ENCODE assay signal across 19 cellular contexts in genomic region chr20:63312268-63312667, GRCh38. TPM values are rescaled to one million over a fixed set of nuclear protein-coding genes. Genes with fewer than 3 reads are reported as not detected.
DNase-seq lines count a peak whose midpoint lies in the region; ATAC-seq, FAIRE-seq and TF ChIP-seq lines count a peak whose summit lies in the region.
"Had no signal": no experiment of that assay in that cellular context is flagged by ENCODE, and none has a peak within 500 bp of the region (broad histone marks: within the 10 kb centered on the region; RNA-seq: fewer than 3 reads in every experiment).

No MANE protein-coding gene starts in this region.

- H4K20me1 ChIP-seq in BLaER1 = no peaks in the 10 kb centered on the region
- H4K20me1 ChIP-seq in BLaER1 treated with 17β-estradiol and CSF1 and Interleukin-3, amounts not matched to agents 10 nM and 100 nM = peaks cover 0 to 28% (median 0%) of the 10 kb centered on the region in 11 experiments; a peak in 9 of 22 replicates

- POLR2A ChIA-PET in CD8-positive, alpha-beta T cell (lab: Charles Lee) = no interaction called here

- DNase-seq in kidney = peak; percentile 54
- peak; percentile 4 to 28 for DNase-seq in psoas muscle
- DNase-seq in CD8-positive, alpha-beta T cell = no peak
- DNase-seq: BE2C, Calu3, DMS153, DMS79 treated with DMSO at 0.1 percent for 48 hours, GDM1, HFFc6 had no signal

- no peak for FAIRE-seq in kidney (lab: Jason Lieb, UNC)
- FAIRE-seq: A549, GM12892, GM19239, H1, K562 had no signal

- intact Hi-C loops in kidney (cut with DNase I) = no loop called here
- intact Hi-C loops in psoas muscle (cut with DNase I) = no loop called here
- intact Hi-C loops in CD8-positive, alpha-beta T cell (cut with DNase I, micrococcal nuclease) = no loop called here

- TF ChIP-seq CTCF in kidney (IDR thresholded peaks at IDR 0.05; ENCODE audit: borderline replicate concordance, extremely low read depth, insufficient read depth) (no peak), psoas muscle (IDR thresholded peaks at IDR 0.05) (no peak)
- no peak for TF ChIP-seq CTCF in CD8-positive, alpha-beta T cell (IDR thresholded peaks at IDR 0.05)

- ATAC-seq in psoas muscle (no peak), HG02884 (IDR thresholded peaks at IDR 0.05; ENCODE audit: unreplicated experiment) (no peak)
- ATAC-seq in CD8-positive, alpha-beta T cell = no peak
- ATAC-seq: A549, K562 had no signal

- H3K27ac Mint-ChIP-seq in CD8-positive, alpha-beta T cell = no peak overlapping the region
- H3K27ac Mint-ChIP-seq: HFFc6 had no signal

- H3K36me3 Mint-ChIP-seq in CD8-positive, alpha-beta T cell = no peaks in the 10 kb centered on the region

- H3K9me3 Mint-ChIP-seq in CD8-positive, alpha-beta T cell = no peaks in the 10 kb centered on the region
- H3K9me3 Mint-ChIP-seq: HFFc6 had no signal

- CTCF ChIA-PET in CD8-positive, alpha-beta T cell (lab: Charles Lee) = no interaction called here

- peaks cover 10% of the 10 kb centered on the region; the same call in 1 of the 2 replicates for H3K27me3 ChIP-seq in BLaER1
- peaks cover 0 to 14% (median 4%) of the 10 kb centered on the region in 11 experiments; a peak in 8 of 22 replicates for H3K27me3 ChIP-seq in BLaER1 treated with 17β-estradiol and CSF1 and Interleukin-3, amounts not matched to agents 10 nM and 100 nM
- H3K27me3 ChIP-seq in psoas muscle (ENCODE audit: insufficient read depth in 3 of 3, low read length in 2 of 3) = peaks cover 0 to 50% (median 10%) of the 10 kb centered on the region in 3 donors
- no peaks in the 10 kb centered on the region for H3K27me3 ChIP-seq in CD8-positive, alpha-beta T cell (ENCODE audit: insufficient read depth, low read length)

- WGBS in psoas muscle, 3 donors = 34 to 45% (median 40%) methylated on average over 7 to 9 of the region's 9 CpGs

- H3K27me3 Mint-ChIP-seq in CD8-positive, alpha-beta T cell (ENCODE audit: low read depth) = peaks cover 6% of the 10 kb centered on the region

- H3K36me3 ChIP-seq in BLaER1 = no peaks in the 10 kb centered on the region
- no peaks in the 10 kb centered on the region for H3K36me3 ChIP-seq in BLaER1 treated with 17β-estradiol and CSF1 and Interleukin-3, amounts not matched to agents 10 nM and 100 nM
- H3K36me3 ChIP-seq in kidney (ENCODE audit: control insufficient read depth in 1 of 2, insufficient read depth in 2 of 2, low read length in 2 of 2) = no peaks in the 10 kb centered on the region
- H3K36me3 ChIP-seq in psoas muscle (ENCODE audit: insufficient read depth in 1 of 2, low read depth in 1 of 2) = no peaks in the 10 kb centered on the region
- no peaks in the 10 kb centered on the region for H3K36me3 ChIP-seq in CD8-positive, alpha-beta T cell (ENCODE audit: insufficient read depth, low read length)
- H3K36me3 ChIP-seq: BE2C, HAP-1 had no signal

- H3K4me3 Mint-ChIP-seq in CD8-positive, alpha-beta T cell = no peak overlapping the region
- H3K4me3 Mint-ChIP-seq: HFFc6 had no signal

- H3K27ac ChIP-seq in BLaER1 (0 out of 2 replicates have a peak overlapping the region, but pooled peaks have one; percentile 18), kidney (ENCODE audit: low read depth in 2 of 2, low read length in 2 of 2) (no peak overlapping the region), psoas muscle (no peak overlapping the region)
- no peak overlapping the region for H3K27ac ChIP-seq in BLaER1 treated with 17β-estradiol and CSF1 and Interleukin-3, amounts not matched to agents 10 nM and 100 nM
- H3K27ac ChIP-seq in CD8-positive, alpha-beta T cell (ENCODE audit: low read depth, low read length) = no peak overlapping the region
- H3K27ac ChIP-seq: A549 had no signal

- H3K4me3 ChIP-seq in BLaER1 (no peak overlapping the region), kidney (ENCODE audit: low read length in 2 of 2) (no peak overlapping the region), psoas muscle (no peak overlapping the region)
- H3K4me3 ChIP-seq in BLaER1 treated with 17β-estradiol and CSF1 and Interleukin-3, amounts not matched to agents 10 nM and 100 nM = no peak overlapping the region
- H3K4me3 ChIP-seq in CD8-positive, alpha-beta T cell (ENCODE audit: low read depth, low read length) = no peak overlapping the region
- H3K4me3 ChIP-seq: A549, HAP-1, K562 had no signal

- peaks cover 46% of the 10 kb centered on the region for H3K4me1 ChIP-seq in BLaER1
- peaks cover 0 to 44% (median 24%) of the 10 kb centered on the region in 10 experiments; a peak in 15 of 20 replicates for H3K4me1 ChIP-seq in BLaER1 treated with 17β-estradiol and CSF1 and Interleukin-3, amounts not matched to agents 10 nM and 100 nM
- H3K4me1 ChIP-seq in kidney (ENCODE audit: control insufficient read depth in 1 of 2, insufficient read depth in 1 of 2, low read depth in 1 of 2, low read length in 2 of 2) = no peaks in the 10 kb centered on the region
- no peaks in the 10 kb centered on the region for H3K4me1 ChIP-seq in psoas muscle
- no peaks in the 10 kb centered on the region for H3K4me1 ChIP-seq in CD8-positive, alpha-beta T cell (ENCODE audit: insufficient read depth, low read length)
- H3K4me1 ChIP-seq: BE2C, HAP-1 had no signal

- no peaks in the 10 kb centered on the region for H3K4me1 Mint-ChIP-seq in CD8-positive, alpha-beta T cell (ENCODE audit: low read depth)

- H3K9me3 ChIP-seq in BLaER1 = no peaks in the 10 kb centered on the region
- no peaks in the 10 kb centered on the region for H3K9me3 ChIP-seq in BLaER1 treated with 17β-estradiol and CSF1 and Interleukin-3, amounts not matched to agents 10 nM and 100 nM (replicated peaks in 1 of 11)
- H3K9me3 ChIP-seq in kidney (ENCODE audit: control insufficient read depth in 1 of 2, low read length in 2 of 2) = no peaks in the 10 kb centered on the region
- H3K9me3 ChIP-seq in psoas muscle = no peaks in the 10 kb centered on the region
- no peaks in the 10 kb centered on the region for H3K9me3 ChIP-seq in CD8-positive, alpha-beta T cell (ENCODE audit: low read length)
- H3K9me3 ChIP-seq: A549, BE2C, HAP-1 had no signal

- H3K9ac ChIP-seq in BLaER1 (no peak overlapping the region), kidney (ENCODE audit: low read length in 2 of 2) (no peak overlapping the region)
- 0 out of 22 replicates have a peak overlapping the region, but pooled peaks of 1 of the 11 experiments have one; percentile 17 for H3K9ac ChIP-seq in BLaER1 treated with 17β-estradiol and CSF1 and Interleukin-3, amounts not matched to agents 10 nM and 100 nM

- peak overlapping the region; percentile 61 for H3K4me2 ChIP-seq in BLaER1
- peak overlapping the region in 8 of 11 experiments; percentile 36 to 62 (median 55); a peak in 14 of 22 replicates for H3K4me2 ChIP-seq in BLaER1 treated with 17β-estradiol and CSF1 and Interleukin-3, amounts not matched to agents 10 nM and 100 nM
- H3K4me2 ChIP-seq: A549 had no signal

RNA-seq across cellular contexts. Expression of gene COL20A1, which starts 19.3 kb away (rescaled TPM):
- total RNA-seq in kidney (not detected), psoas muscle (not detected)
- polyA plus RNA-seq in kidney (ENCODE audit: insufficient read depth, low read depth, low replicate concordance) (0.58 TPM), psoas muscle (under 1 TPM in 2 of 3 donors, not detected in 1; 0.08 to 0.09 TPM)
- under 1 TPM; 0.11 to 0.22 TPM for total RNA-seq in CD8-positive, alpha-beta T cell
- total RNA-seq: Calu3, K562 had no signal
- polyA plus RNA-seq: AG04450, K562 had no signal

RNA-seq across cellular contexts. Expression of gene ARFGAP1, which starts 39.7 kb away (rescaled TPM):
- 84.3 TPM for total RNA-seq in kidney
- 40.4 TPM for polyA plus RNA-seq in kidney (ENCODE audit: insufficient read depth, low read depth, low replicate concordance)
- 10 to 100 TPM; 19.9 to 42.2 (median 25.5) TPM for total RNA-seq in psoas muscle
- polyA plus RNA-seq in psoas muscle = 10 to 100 TPM; 22.3 to 42.0 (median 30.4) TPM
- 100 to 1,000 TPM; 121 to 123 TPM for total RNA-seq in CD8-positive, alpha-beta T cell

RNA-seq across cellular contexts. Expression of gene CHRNA4, which starts 48.9 kb away (rescaled TPM):
- 0.44 TPM for total RNA-seq in kidney
- 0.67 TPM for polyA plus RNA-seq in kidney (ENCODE audit: insufficient read depth, low read depth, low replicate concordance)
- total RNA-seq in psoas muscle = under 1 TPM in 2 of 4 donors, not detected in 2; 0.24 to 0.41 TPM
- polyA plus RNA-seq in psoas muscle = under 1 TPM in 1 of 3 donors, not detected in 2; 0.01 TPM
- total RNA-seq in CD8-positive, alpha-beta T cell = not detected
- total RNA-seq: Calu3, HFFc6, K562 had no signal
- polyA plus RNA-seq: AG04450, K562 had no signal

RNA-seq across cellular contexts. Expression of gene NKAIN4, which starts 58.0 kb away (rescaled TPM):
- total RNA-seq in kidney (29.7 TPM), psoas muscle (not detected)
- polyA plus RNA-seq in kidney (ENCODE audit: insufficient read depth, low read depth, low replicate concordance) (107 TPM), psoas muscle (not detected)
- not detected for total RNA-seq in CD8-positive, alpha-beta T cell
- total RNA-seq: Calu3, HFFc6, K562 had no signal
- polyA plus RNA-seq: AG04450, K562 had no signal

Comparison
In these comparisons a context has a peak if more than half of its experiments do, and no peak if none do; other contexts are left out.
1. DNase-seq: peak in kidney (single experiment) and psoas muscle (2 of 2); none in CD8-positive, alpha-beta T cell (0 of 7).